In the genomic region with DNA sequence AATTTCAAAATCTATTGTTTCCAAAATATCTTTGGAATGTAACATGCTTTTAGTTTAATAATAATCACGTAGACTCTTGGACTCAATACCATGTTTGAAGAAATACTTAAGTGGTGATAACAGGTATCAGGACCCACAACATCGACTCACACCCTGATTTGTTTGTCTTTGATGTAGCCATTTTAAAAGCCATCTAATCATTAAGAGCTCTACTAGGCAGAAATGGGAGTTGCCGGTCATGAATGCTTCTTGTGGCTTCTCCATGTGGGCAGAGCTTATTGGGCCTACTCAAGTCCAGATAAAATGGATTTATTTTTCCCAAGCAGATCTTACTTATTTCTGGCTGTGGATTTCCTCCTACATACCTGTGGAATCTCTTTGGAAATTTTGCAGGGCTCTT, we compare ENCODE assay signal across 32 cellular contexts.
"Had no signal": no experiment of that assay in that cellular context is flagged by ENCODE, and none has a peak within 500 bp of the region (broad histone marks: within the 10 kb centered on the region; RNA-seq: fewer than 3 reads in every experiment).

No MANE protein-coding gene starts in this region.

- H3K27me3 ChIP-seq: adrenal gland, ascending aorta, cardiac muscle cell had no signal

- ATAC-seq: activated CD8-positive, alpha-beta T cell treated with anti-CD3 and anti-CD28 coated beads for 36 hours; activated naive CD4-positive, alpha-beta T cell treated with anti-CD3 and anti-CD28 coated beads, Interleukin-2, amount 50 U/mL, for 72 hours; activated T-cell treated with anti-CD3 and anti-CD28 coated beads, Interleukin-2, amount 50 U/mL, for 4 hours; activated T-cell treated with anti-CD3 and anti-CD28 coated beads, Interleukin-2, amount 50 U/mL, for 72 hours; activated T-helper 17 cell treated with anti-CD3 and anti-CD28 coated beads, Interleukin-2, amount 50 U/mL, for 72 hours had no signal

- H3K27ac ChIP-seq: adrenal gland, ascending aorta, cardiac muscle cell, VCaP had no signal

- H3K9me3 ChIP-seq: adrenal gland, ascending aorta had no signal

- H3K4me1 ChIP-seq: adrenal gland, ascending aorta had no signal

- H3K4me3 ChIP-seq: adrenal gland, ascending aorta, cardiac muscle cell had no signal

- DNase-seq: activated B cell treated with CpG ODN at 0.5 μM for 24 hours; activated CD4-positive, alpha-beta memory T cell treated with anti-CD3 and anti-CD28 coated beads for 36 hours; activated CD4-positive, alpha-beta T cell treated with anti-CD3 and anti-CD28 coated beads for 4 hours; activated CD4-positive, alpha-beta T cell treated with anti-CD3 and anti-CD28 coated beads, Interleukin-2, amount 10 ng/mL, durations not matched to agents 24 days and 14 days; activated CD4-positive, alpha-beta T cell treated with anti-CD3 and anti-CD28 coated beads, Interleukin-2, amount 50 U/mL, for 1 hour; activated CD4-positive, alpha-beta T cell treated with anti-CD3 and anti-CD28 coated beads, Interleukin-2, amount 50 U/mL, for 4 hours; activated CD4-positive, CD25-positive, alpha-beta regulatory T cell treated with anti-CD3 and anti-CD28 coated beads, Interleukin-2, amount 50 U/mL, for 72 hours; activated CD8-positive, alpha-beta memory T cell treated with anti-CD3 and anti-CD28 coated beads, Interleukin-2, amount 50 U/mL, for 4 hours; activated CD8-positive, alpha-beta T cell treated with anti-CD3 and anti-CD28 coated beads for 36 hours; activated effector memory CD4-positive, alpha-beta T cell treated with anti-CD3 and anti-CD28 coated beads, Interleukin-2, amount 50 U/mL, for 16 hours; activated gamma-delta T cell treated with Interleukin-2 at 50 U/mL for 16 hours; activated naive CD4-positive, alpha-beta T cell; activated naive CD4-positive, alpha-beta T cell treated with anti-CD3 and anti-CD28 coated beads for 36 hours; activated naive CD4-positive, alpha-beta T cell treated with anti-CD3 and anti-CD28 coated beads, Interleukin-2, amount 50 U/mL, for 16 hours; activated naive CD8-positive, alpha-beta T cell treated with anti-CD3 and anti-CD28 coated beads for 36 hours; activated T-cell treated with anti-CD3 and anti-CD28 coated beads for 4 hours; activated T-cell treated with anti-CD3 and anti-CD28 coated beads, Interleukin-2, amount 50 U/mL, for 1 hour; activated T-cell treated with anti-CD3 and anti-CD28 coated beads, Interleukin-2, amount 50 U/mL, for 4 hours; activated T-cell treated with anti-CD3 and anti-CD28 coated beads, Interleukin-2, amount 50 U/mL, for 72 hours; adrenal gland; amygdala; anterior cingulate cortex; caudate nucleus; cerebellar nuclear complex; T-helper 1 cell; T-helper 2 cell; T-helper 9 cell had no signal

- H3K36me3 ChIP-seq: adrenal gland, ascending aorta, cardiac muscle cell had no signal
